In the genomic region with DNA sequence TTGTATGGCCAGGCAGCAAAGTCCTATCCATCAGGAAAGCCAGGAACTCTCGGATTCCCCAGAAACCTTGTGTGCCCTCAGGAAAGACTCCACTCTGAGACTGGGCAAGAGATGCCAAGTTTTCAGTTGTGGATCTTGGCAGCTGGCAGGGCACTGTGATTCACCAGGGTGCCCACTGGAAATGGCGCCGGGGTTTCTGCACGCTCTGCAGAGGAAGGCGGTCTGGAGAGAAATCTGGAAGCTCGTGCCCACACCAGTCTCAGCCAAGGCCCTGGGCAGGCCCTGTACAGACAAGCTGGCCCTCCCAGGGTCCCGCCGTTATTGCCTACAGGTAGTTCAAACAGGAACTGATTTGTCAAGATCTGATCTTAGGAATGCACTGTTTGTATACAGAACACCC, we compare ENCODE assay signal across 14 cellular contexts. TPM values are rescaled to one million over a fixed set of nuclear protein-coding genes. Genes with fewer than 3 reads are reported as not detected.
A peak's percentile ranks its signal among the peaks of the same experiment; 100 is the strongest.
DNase-seq lines count a peak whose midpoint lies in the region; ATAC-seq, FAIRE-seq and TF ChIP-seq lines count a peak whose summit lies in the region.
"Had no signal": no experiment of that assay in that cellular context is flagged by ENCODE, and none has a peak within 500 bp of the region (broad histone marks: within the 10 kb centered on the region; RNA-seq: fewer than 3 reads in every experiment).

No MANE protein-coding gene starts in this region.

- peaks cover 20% of the 10 kb centered on the region for H3K27me3 Mint-ChIP-seq in GM23338 (ENCODE audit: insufficient read depth, low read depth, poor library complexity)
- H3K27me3 Mint-ChIP-seq: activated naive CD8-positive, alpha-beta T cell treated with anti-CD3 and anti-CD28 coated beads, Interleukin-2, amount 50 U/mL, for 24 hours had no signal

- H3K9me2 ChIP-seq in GM23338 (ENCODE audit: insufficient read depth) = no peaks in the 10 kb centered on the region

- H3K9me3 ChIP-seq in right atrium auricular region = no peaks in the 10 kb centered on the region
- H3K9me3 ChIP-seq: left lung had no signal

- no peaks in the 10 kb centered on the region; the same call in 2 of the 3 replicates for H3K9me3 Mint-ChIP-seq in GM23338
- H3K9me3 Mint-ChIP-seq: activated naive CD8-positive, alpha-beta T cell treated with anti-CD3 and anti-CD28 coated beads, Interleukin-2, amount 50 U/mL, for 24 hours had no signal

- TF ChIP-seq CTCF in GM23338 (conservative IDR thresholded peaks at IDR 0.05; ENCODE audit: low read depth in 2 of 2) (no peak), right atrium auricular region (IDR thresholded peaks at IDR 0.05) (no peak), GM13976 (IDR thresholded peaks at IDR 0.05; ENCODE audit: borderline replicate concordance, control extremely low read depth, extremely low read depth, insufficient read depth, missing control alignments) (no peak)

- DNase-seq in GM23338 (ENCODE audit: low spot score) (no peak), astrocyte of the hippocampus (ENCODE audit: low read depth, low spot score) (peak; percentile 77), right atrium auricular region (ENCODE audit: low spot score) (no peak), renal cortical epithelial cell (ENCODE audit: low read depth) (peak; percentile 38), NCI-H774 (lab: John Stamatoyannopoulos, UW) (no peak), GM13976 (ENCODE audit: low spot score) (no peak), GM12892 (ENCODE audit: insufficient read length) (no peak)
- DNase-seq: activated CD4-positive, alpha-beta T cell treated with anti-CD3 and anti-CD28 coated beads for 1 hour; activated naive CD8-positive, alpha-beta T cell treated with anti-CD3 and anti-CD28 coated beads, Interleukin-2, amount 50 U/mL, for 24 hours; PC-9; stimulated activated CD4-positive, alpha-beta T cell treated with anti-CD3 and anti-CD28 coated beads, Interleukin-12 subunit alpha, Interleukin-12 subunit beta, amount 100 ng/mL, for 4 hours; stimulated activated naive CD4-positive, alpha-beta T cell had no signal

- peaks cover 12% of the 10 kb centered on the region for H4K20me1 ChIP-seq in GM23338 (replicated peaks; ENCODE audit: insufficient read depth)

- H3F3A ChIP-seq in GM23338 (replicated peaks; ENCODE audit: low read depth) = no peaks in the 10 kb centered on the region

- no peaks in the 10 kb centered on the region; the same call in 1 of the 2 replicates for H3K4me1 ChIP-seq in GM23338 (ENCODE audit: insufficient read depth)
- peaks cover 0 to 78% of the 10 kb centered on the region in 2 donors for H3K4me1 ChIP-seq in right atrium auricular region

- H3K4me3 ChIP-seq in GM23338 (no peak overlapping the region), right atrium auricular region (no peak overlapping the region)
- H3K4me3 ChIP-seq: left lung, PC-9 had no signal

- H2AFZ ChIP-seq in GM23338 = no peak overlapping the region
- H2AFZ ChIP-seq: PC-9 had no signal

- peaks cover 77% of the 10 kb centered on the region for H3K79me2 ChIP-seq in GM23338 (replicated peaks; ENCODE audit: insufficient read depth)

- ATAC-seq in GM23338 = no peak
- no peak for ATAC-seq in GM18511 (IDR thresholded peaks at IDR 0.05; ENCODE audit: unreplicated experiment)
- ATAC-seq: activated naive CD8-positive, alpha-beta T cell treated with anti-CD3 and anti-CD28 coated beads, Interleukin-2, amount 50 U/mL, for 24 hours; left lung had no signal

- 0 out of 2 replicates have a peak overlapping the region, but pooled peaks have one; percentile 45 for H3K27ac ChIP-seq in GM23338 (ENCODE audit: low read depth)
- H3K27ac ChIP-seq in right atrium auricular region = peak overlapping the region; percentile 72 to 95
- H3K27ac ChIP-seq: left lung, PC-9 had no signal

- no peak overlapping the region for H3K4me2 ChIP-seq in GM23338
- H3K4me2 ChIP-seq: PC-9 had no signal

- 0 out of 2 replicates have a peak overlapping the region, but pooled peaks have one; percentile 30 for H3K27ac Mint-ChIP-seq in GM23338
- H3K27ac Mint-ChIP-seq: activated naive CD8-positive, alpha-beta T cell treated with anti-CD3 and anti-CD28 coated beads, Interleukin-2, amount 50 U/mL, for 24 hours had no signal

- peaks cover 22% of the 10 kb centered on the region for H3K4me1 Mint-ChIP-seq in GM23338

- no peak for FAIRE-seq in GM12892 (lab: Jason Lieb, UNC)

- H3K36me3 ChIP-seq in GM23338 (ENCODE audit: insufficient read depth) (no peaks in the 10 kb centered on the region), right atrium auricular region (no peaks in the 10 kb centered on the region)

- no peaks in the 10 kb centered on the region for H3K36me3 Mint-ChIP-seq in GM23338 (ENCODE audit: low read depth)

- TF ChIP-seq POLR2A in GM12892 (IDR thresholded peaks at IDR 0.05; ENCODE audit: low read depth, low read length) = no peak

- in situ Hi-C loops in GM13976 (cut with MboI; ENCODE audit: low sequenced_read_pairs, unreplicated experiment) = no loop called here

- H3K27me3 ChIP-seq in GM23338 (ENCODE audit: insufficient read depth) = no peaks in the 10 kb centered on the region
- H3K27me3 ChIP-seq in right atrium auricular region = no peaks in the 10 kb centered on the region
- H3K27me3 ChIP-seq: left lung had no signal

- H3K4me3 Mint-ChIP-seq in GM23338 = no peak overlapping the region
- H3K4me3 Mint-ChIP-seq: activated naive CD8-positive, alpha-beta T cell treated with anti-CD3 and anti-CD28 coated beads, Interleukin-2, amount 50 U/mL, for 24 hours had no signal

TF ChIP-seq in GM23338, 12 proteins besides CTCF, POLR2A, EP300 and RAD21 (continues in another document):
- TF ChIP-seq EZH2phosphoT487 (IDR thresholded peaks at IDR 0.05; ENCODE audit: unreplicated experiment) = no peak

RNA-seq across cellular contexts. Expression of a gene that starts 4.9 kb away (rescaled TPM):
- total RNA-seq in GM23338 (2014; rRNA removed; shearing (Covaris generic)) = 42.9 and 52.0 TPM in 2 replicates
- polyA plus RNA-seq in GM23338 (2016; fragmentation: Nextera tagmentation; extraction: Ambion mirVana) = 72.1 and 74.3 TPM in 2 replicates
- 100 to 1,000 TPM; 127 to 213 TPM for total RNA-seq in right atrium auricular region
- 95.9 and 131 TPM in 2 replicates for total RNA-seq in renal cortical epithelial cell
- 51.0 TPM for polyA plus RNA-seq in GM12892 (2012; ENCODE audit: missing spikeins)

RNA-seq across cellular contexts. Expression of a gene that starts 26.0 kb away (rescaled TPM):
- 19.8 and 28.0 TPM in 2 replicates for total RNA-seq in GM23338 (2014; rRNA removed; shearing (Covaris generic))
- polyA plus RNA-seq in GM23338 (2016; fragmentation: Nextera tagmentation; extraction: Ambion mirVana) = 26.2 and 31.1 TPM in 2 replicates
- total RNA-seq in right atrium auricular region (1 to 10 TPM; 2.8 to 2.9 TPM), renal cortical epithelial cell (1.4 and 7.1 TPM in 2 replicates)
- 8.5 TPM for polyA plus RNA-seq in GM12892 (2012; ENCODE audit: missing spikeins)

RNA-seq across cellular contexts. Expression of a gene that starts 38.3 kb away (rescaled TPM):
- 10.0 and 11.6 TPM in 2 replicates for total RNA-seq in GM23338 (2014; rRNA removed; shearing (Covaris generic))
- polyA plus RNA-seq in GM23338 (2016; fragmentation: Nextera tagmentation; extraction: Ambion mirVana) = 0.86 and 1.1 TPM in 2 replicates
- total RNA-seq in right atrium auricular region (under 1 TPM; 0.28 to 0.37 TPM), renal cortical epithelial cell (0.30 and 1.6 TPM in 2 replicates)
- 0.04 TPM for polyA plus RNA-seq in GM12892 (2012; ENCODE audit: missing spikeins)
- total RNA-seq: PC-9 had no signal

Comparison
In these comparisons a context has a peak if more than half of its experiments do, and no peak if none do; other contexts are left out.
1. DNase-seq: peak in astrocyte of the hippocampus (single experiment) and renal cortical epithelial cell (single experiment); none in GM23338 (single experiment), right atrium auricular region (single experiment), NCI-H774 (single experiment), GM13976 (single experiment) and GM12892 (single experiment).